12 cellular contexts compared by ENCODE assay signal in the genomic region with DNA sequence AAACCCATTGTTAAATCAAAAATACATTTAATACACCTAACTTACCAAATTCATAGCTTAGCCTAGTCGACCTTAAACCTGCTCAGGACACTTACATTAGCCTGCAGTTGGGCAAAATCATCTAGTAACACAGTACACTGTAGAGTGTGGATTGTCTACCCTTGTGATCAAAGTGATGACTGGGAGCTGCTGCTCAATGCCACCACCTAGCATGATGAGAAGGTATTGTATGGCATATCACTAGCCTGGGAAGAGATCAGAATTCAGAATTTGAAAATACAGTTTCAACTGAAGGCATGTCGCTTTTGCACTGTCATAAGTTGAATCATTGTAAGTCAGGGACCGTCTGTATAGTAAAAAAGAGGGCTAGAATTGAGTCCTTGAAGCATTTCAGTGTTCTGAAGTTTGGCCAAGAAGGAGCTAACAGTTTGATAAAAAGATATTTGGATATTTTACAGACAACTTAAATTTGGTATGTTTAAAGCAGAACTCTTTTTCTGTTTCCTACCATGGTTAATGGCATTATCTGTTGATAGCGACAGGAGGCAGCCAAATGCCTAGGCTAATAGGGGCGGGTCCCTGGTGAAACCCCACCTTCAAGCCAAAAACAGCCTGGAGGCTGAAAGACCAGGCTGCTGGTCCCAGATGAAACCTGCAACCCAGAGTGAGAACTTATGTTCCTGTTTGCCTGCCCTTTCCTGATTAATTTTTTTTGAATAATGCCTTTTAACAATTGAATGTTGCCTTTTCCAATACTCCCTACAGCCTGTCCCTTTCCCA. TPM values are rescaled to one million over a fixed set of nuclear protein-coding genes. Genes with fewer than 3 reads are reported as not detected.
A peak's percentile ranks its signal among the peaks of the same experiment; 100 is the strongest.
DNase-seq lines count a peak whose midpoint lies in the region; ATAC-seq and TF ChIP-seq lines count a peak whose summit lies in the region.
"Had no signal": no experiment of that assay in that cellular context is flagged by ENCODE, and none has a peak within 500 bp of the region (broad histone marks: within the 10 kb centered on the region; RNA-seq: fewer than 3 reads in every experiment).

No MANE protein-coding gene starts in this region.

- no peak overlapping the region for H3K4me3 ChIP-seq in kidney epithelial cell (ENCODE audit: low read depth, low read length)
- H3K4me3 ChIP-seq: stomach had no signal

- peak; percentile 24 for DNase-seq in D341Med (ENCODE audit: low spot score)
- peak; percentile 33 for DNase-seq in HCEC 1CT
- no peak for DNase-seq in kidney epithelial cell (ENCODE audit: low read depth)
- DNase-seq in activated CD8-positive, alpha-beta memory T cell treated with anti-CD3 and anti-CD28 coated beads, Interleukin-2, amount 10 ng/mL, durations not matched to agents 7 days and 5 days, result no peak
- no peak for DNase-seq in stimulated activated CD4-positive, alpha-beta T cell treated with anti-CD3 and anti-CD28 coated beads, Interleukin-15, amount 100 ng/mL, for 24 hours
- no peak for DNase-seq in activated effector memory CD4-positive, alpha-beta T cell treated with Interleukin-2 at 50 U/mL for 16 hours
- DNase-seq: NCI-H1694; Right ventricle myocardium superior; stimulated activated CD4-positive, alpha-beta T cell treated with anti-CD3 and anti-CD28 coated beads, Interleukin-12 subunit alpha, Interleukin-12 subunit beta, amount 100 ng/mL, for 4 hours; stomach had no signal

- H3K27ac Mint-ChIP-seq in activated CD8-positive, alpha-beta memory T cell treated with anti-CD3 and anti-CD28 coated beads, Interleukin-2, amount 10 ng/mL, durations not matched to agents 7 days and 5 days, result no peak overlapping the region

- H3K27me3 Mint-ChIP-seq in activated CD8-positive, alpha-beta memory T cell treated with anti-CD3 and anti-CD28 coated beads, Interleukin-2, amount 10 ng/mL, durations not matched to agents 7 days and 5 days, result no peaks in the 10 kb centered on the region

- H3K36me3 Mint-ChIP-seq in activated CD8-positive, alpha-beta memory T cell treated with anti-CD3 and anti-CD28 coated beads, Interleukin-2, amount 10 ng/mL, durations not matched to agents 7 days and 5 days, result no peaks in the 10 kb centered on the region

- CTCF ChIA-PET in activated CD8-positive, alpha-beta memory T cell treated with anti-CD3 and anti-CD28 coated beads, Interleukin-2, amount 10 ng/mL, durations not matched to agents 7 days and 5 days (lab: Charles Lee), result no interaction called here

- no peaks in the 10 kb centered on the region for H3K4me1 Mint-ChIP-seq in activated CD8-positive, alpha-beta memory T cell treated with anti-CD3 and anti-CD28 coated beads, Interleukin-2, amount 10 ng/mL, durations not matched to agents 7 days and 5 days

- ATAC-seq in SK-N-SH treated with all-trans-retinoic acid at 6 μM for 48 hours, result peak; percentile 87
- no peak for ATAC-seq in activated CD8-positive, alpha-beta memory T cell treated with anti-CD3 and anti-CD28 coated beads, Interleukin-2, amount 10 ng/mL, durations not matched to agents 7 days and 5 days
- ATAC-seq in HG03342 (IDR thresholded peaks at IDR 0.05; ENCODE audit: unreplicated experiment), result no peak

- TF ChIP-seq CTCF in kidney epithelial cell (IDR thresholded peaks at IDR 0.05; ENCODE audit: insufficient read depth, low read length, poor library complexity, severe bottlenecking), result peak; percentile 34

- H3K9me3 Mint-ChIP-seq in activated CD8-positive, alpha-beta memory T cell treated with anti-CD3 and anti-CD28 coated beads, Interleukin-2, amount 10 ng/mL, durations not matched to agents 7 days and 5 days (ENCODE audit: low read depth), result no peaks in the 10 kb centered on the region

- no peaks in the 10 kb centered on the region for H3K36me3 ChIP-seq in kidney epithelial cell (ENCODE audit: control insufficient read depth, insufficient read depth, low read length)
- H3K36me3 ChIP-seq: stomach had no signal

- H3K27me3 ChIP-seq in kidney epithelial cell (ENCODE audit: control insufficient read depth, insufficient read depth, low read length), result no peaks in the 10 kb centered on the region
- H3K27me3 ChIP-seq: stomach had no signal

- H3K4me3 Mint-ChIP-seq in activated CD8-positive, alpha-beta memory T cell treated with anti-CD3 and anti-CD28 coated beads, Interleukin-2, amount 10 ng/mL, durations not matched to agents 7 days and 5 days, result no peak overlapping the region

TF ChIP-seq in SK-N-SH treated with all-trans-retinoic acid at 6 μM for 48 hours, 23 proteins besides CTCF, POLR2A, EP300 and RAD21:
- TF ChIP-seq POU6F1 (CRISPR knock-in tag; IDR thresholded peaks at IDR 0.05; ENCODE audit: borderline replicate concordance, low read depth), result no peak

RNA-seq across cellular contexts. Expression of gene SMIM15, which starts 23.0 kb away (rescaled TPM):
- total RNA-seq in kidney epithelial cell, result 69.9 and 76.9 TPM in 2 replicates
- total RNA-seq in activated CD8-positive, alpha-beta memory T cell treated with anti-CD3 and anti-CD28 coated beads, Interleukin-2, amount 10 ng/mL, durations not matched to agents 7 days and 5 days, result 10 to 100 TPM; 50.0 to 59.6 TPM

Comparison
In these comparisons a context has a peak if more than half of its experiments do, and no peak if none do; other contexts are left out.
1. DNase-seq: peak in D341Med (single experiment) and HCEC 1CT (single experiment); none in kidney epithelial cell (single experiment), activated CD8-positive, alpha-beta memory T cell treated with anti-CD3 and anti-CD28 coated beads, Interleukin-2, amount 10 ng/mL, durations not matched to agents 7 days and 5 days (single experiment), stimulated activated CD4-positive, alpha-beta T cell treated with anti-CD3 and anti-CD28 coated beads, Interleukin-15, amount 100 ng/mL, for 24 hours (single experiment) and activated effector memory CD4-positive, alpha-beta T cell treated with Interleukin-2 at 50 U/mL for 16 hours (single experiment).